10 cellular contexts compared by ENCODE assay signal in genomic region chr3:45112939-45113338, GRCh38. TPM values are rescaled to one million over a fixed set of nuclear protein-coding genes. Genes with fewer than 3 reads are reported as not detected.
DNase-seq lines count a peak whose midpoint lies in the region; ATAC-seq and TF ChIP-seq lines count a peak whose summit lies in the region.
"Had no signal": no experiment of that assay in that cellular context is flagged by ENCODE, and none has a peak within 500 bp of the region (broad histone marks: within the 10 kb centered on the region; RNA-seq: fewer than 3 reads in every experiment).

No MANE protein-coding gene starts in this region.

- no peaks in the 10 kb centered on the region for H3F3A ChIP-seq in PC-3 (ENCODE audit: low read length, unreplicated experiment)

- H3K27ac ChIP-seq in PC-3 (ENCODE audit: low read length) = no peak overlapping the region

- intact Hi-C loops in PC-3 (cut with micrococcal nuclease) = no loop called here
- intact Hi-C loops in sciatic nerve (cut with DNase I) = no loop called here

- no peaks in the 10 kb centered on the region for H3K9me3 ChIP-seq in PC-3 (ENCODE audit: low read length)

- CTCF ChIA-PET in PC-3 (lab: Charles Lee) = no interaction called here

- no peaks in the 10 kb centered on the region for H3K27me3 ChIP-seq in PC-3 (ENCODE audit: low read length)

- H3K4me3 ChIP-seq in PC-3 (ENCODE audit: low read length) (no peak overlapping the region), fibroblast of pulmonary artery (replicated peaks; ENCODE audit: low read depth, low read length) (no peak overlapping the region)

- TF ChIP-seq CTCF in PC-3 (conservative IDR thresholded peaks at IDR 0.05; ENCODE audit: low read depth, low read length) (no peak), fibroblast of pulmonary artery (IDR thresholded peaks at IDR 0.05; ENCODE audit: low read length, missing control alignments) (no peak)

- H3K9me2 ChIP-seq in PC-3 (replicated peaks; ENCODE audit: low read length) = no peaks in the 10 kb centered on the region

- BruUV-seq in PC-3 (replicated peaks; lab: Mats Ljungman, UMichigan) = no TSS peak

- ATAC-seq in PC-3 (no peak), sciatic nerve (peak; percentile 68)

- H3K79me2 ChIP-seq in PC-3 (ENCODE audit: low read length) = peaks cover 71% of the 10 kb centered on the region

- POLR2A ChIA-PET in PC-3 (lab: Charles Lee; ENCODE audit: unreplicated experiment) = no interaction called here

- no peaks in the 10 kb centered on the region for H4K20me1 ChIP-seq in PC-3 (ENCODE audit: low read length)

- H3K36me3 ChIP-seq in PC-3 (ENCODE audit: low read depth, low read length) = peaks cover 87% of the 10 kb centered on the region

- H2AFZ ChIP-seq in PC-3 (ENCODE audit: low read length) = no peak overlapping the region

- H3K4me1 ChIP-seq in PC-3 (ENCODE audit: insufficient read depth, low read length) = no peaks in the 10 kb centered on the region

- H3K4me2 ChIP-seq in PC-3 (ENCODE audit: low read length) = no peak overlapping the region

- H3K9ac ChIP-seq in PC-3 (ENCODE audit: low read length) = no peak overlapping the region

- DNase-seq in GM04503 (ENCODE audit: low read depth) = peak; percentile 41
- peak; percentile 30 for DNase-seq in PC-3
- peak; percentile 92 for DNase-seq in fibroblast of pulmonary artery (ENCODE audit: low read depth)
- no peak for DNase-seq in sciatic nerve (ENCODE audit: low spot score)
- DNase-seq in NCI-H69 (lab: John Stamatoyannopoulos, UW) = no peak
- DNase-seq in nucleus accumbens (lab: John Stamatoyannopoulos, UW) = no peak
- no peak for DNase-seq in 8988T
- DNase-seq: activated CD4-positive, alpha-beta T cell treated with anti-CD3 and anti-CD28 coated beads, Interleukin-2, amount 50 U/mL, for 48 hours; activated gamma-delta T cell; NCI-H2029 treated with DMSO at 0.1 percent for 48 hours had no signal

RNA-seq across cellular contexts. Expression of gene CDCP1, which starts 33.2 kb away (rescaled TPM):
- total RNA-seq in PC-3 (2014; rRNA removed) (120 and 124 TPM in 2 replicates), sciatic nerve (1.8 TPM)

Comparison
In these comparisons a context has a peak if more than half of its experiments do, and no peak if none do; other contexts are left out.
1. DNase-seq: peak in GM04503 (single experiment), PC-3 (single experiment) and fibroblast of pulmonary artery (single experiment); none in sciatic nerve (single experiment), NCI-H69 (single experiment), nucleus accumbens (0 of 56) and 8988T (single experiment).
2. RNA of gene CDCP1, which starts 33.2 kb away (total RNA-seq): 120 to 124 TPM in PC-3; 1.8 TPM in sciatic nerve (single experiment); every median in the first group is over 10 times any median in the second.